Comparison of ENCODE assay signal across 8 cellular contexts in the genomic region with DNA sequence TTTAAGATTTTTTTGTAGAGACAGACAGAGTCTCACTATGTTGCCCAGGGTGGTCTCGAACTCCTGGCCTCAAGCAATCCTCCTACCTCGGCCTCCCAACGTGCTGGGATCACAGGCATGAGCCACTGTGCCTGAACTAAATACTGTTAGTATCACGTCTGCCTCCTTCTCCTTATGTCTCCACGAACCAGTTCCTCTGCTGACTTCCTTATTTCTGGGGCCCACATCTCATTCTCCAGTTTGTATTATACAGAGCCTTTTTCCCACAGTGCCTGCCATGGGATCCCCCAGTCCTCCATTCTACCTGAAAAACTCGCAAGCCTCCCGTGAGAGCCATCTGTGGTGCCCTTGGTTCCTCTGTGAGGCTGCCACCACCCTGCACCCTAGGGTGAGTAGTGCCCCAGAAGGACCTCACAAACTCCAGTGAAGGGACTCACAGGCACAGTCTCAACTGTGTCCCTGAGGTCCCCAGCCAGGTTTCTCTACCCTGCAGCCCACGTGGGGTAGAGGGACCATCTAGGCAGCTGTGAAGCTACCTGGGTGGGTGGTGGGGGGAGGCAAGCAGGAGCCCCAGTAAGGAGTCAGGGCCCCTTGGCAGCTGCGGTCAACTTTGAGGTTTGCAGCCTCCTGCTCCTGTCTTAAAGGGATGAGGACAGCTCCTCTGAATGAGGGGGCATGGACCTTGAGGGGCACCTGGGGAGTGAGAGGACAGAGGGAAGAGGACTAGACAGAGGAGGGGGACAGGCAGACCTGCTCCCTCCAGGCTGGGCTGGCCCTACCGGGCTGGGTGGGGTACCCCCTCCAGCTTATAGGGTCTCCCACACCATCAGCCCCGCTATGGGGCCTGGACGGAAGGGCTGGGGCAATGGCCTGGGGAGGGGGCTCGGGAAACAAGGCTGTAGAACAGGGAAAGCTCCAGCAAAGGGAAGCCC. TPM values are rescaled to one million over a fixed set of nuclear protein-coding genes. Genes with fewer than 3 reads are reported as not detected.
DNase-seq lines count a peak whose midpoint lies in the region; ATAC-seq and TF ChIP-seq lines count a peak whose summit lies in the region.

No MANE protein-coding gene starts in this region.

- H3K27me3 ChIP-seq in trophoblast cell (ENCODE audit: insufficient read depth, low read length) (no peaks in the 10 kb centered on the region), adrenal gland (no peaks in the 10 kb centered on the region)

- peaks cover 16% of the 10 kb centered on the region for H3K79me2 ChIP-seq in trophoblast cell (ENCODE audit: control insufficient read depth, insufficient read depth, low read length, poor library complexity)

- H3K79me1 ChIP-seq in trophoblast cell (ENCODE audit: low read length), result peaks cover 27% of the 10 kb centered on the region

- peak overlapping the region; percentile 83 for H3K9ac ChIP-seq in trophoblast cell (ENCODE audit: low read length)

- peak overlapping the region; percentile 85 for H3K4ac ChIP-seq in trophoblast cell (ENCODE audit: low read depth, low read length)

- H3K14ac ChIP-seq in trophoblast cell (ENCODE audit: low read length), result peak overlapping the region; percentile 44

- H2AFZ ChIP-seq in trophoblast cell (ENCODE audit: insufficient read depth, low read length, poor library complexity), result peak overlapping the region; percentile 26

- H3K18ac ChIP-seq in trophoblast cell (ENCODE audit: low read length), result peak overlapping the region; percentile 88

- H2BK5ac ChIP-seq in trophoblast cell (ENCODE audit: low read depth, low read length, poor library complexity), result peak overlapping the region; percentile 73

- peaks cover 1% of the 10 kb centered on the region for H3K9me3 ChIP-seq in trophoblast cell (ENCODE audit: insufficient read depth, low read depth, low read length)
- no peaks in the 10 kb centered on the region for H3K9me3 ChIP-seq in adrenal gland (replicated peaks in 1 of 3)

- H2BK120ac ChIP-seq in trophoblast cell (ENCODE audit: insufficient read depth, low read length, poor library complexity), result peak overlapping the region; percentile 74

- H3K4me1 ChIP-seq in trophoblast cell (ENCODE audit: control insufficient read depth in 1 of 2, insufficient read depth in 2 of 2, low read length in 2 of 2), result peaks cover 16 to 17% of the 10 kb centered on the region in 2 experiments
- peaks cover 8 to 15% of the 10 kb centered on the region in 2 donors for H3K4me1 ChIP-seq in adrenal gland (replicated peaks in 1 of 2)

- peak overlapping the region; percentile 68 for H4K8ac ChIP-seq in trophoblast cell (ENCODE audit: low read depth, low read length)

- intact Hi-C loops in Right ventricle myocardium inferior (cut with DNase I), result loop anchor here (5.0 kb wide), 3 partner anchors 104 to 404 kb away; a partner anchor contains a TSS
- intact Hi-C loops in cardiac septum (cut with DNase I), result loop anchor here (5.0 to 10.0 kb wide), 3 partner anchors 104 to 406 kb away; a partner anchor contains a TSS
- intact Hi-C loops in adrenal gland (cut with DNase I), result loop anchor here (5.0 to 10.0 kb wide), 3 partner anchors 94 to 406 kb away; no protein-coding TSS in a partner anchor

- no peak overlapping the region for H3K23ac ChIP-seq in trophoblast cell (ENCODE audit: low read length)

- peak overlapping the region; percentile 86 for H3K4me3 ChIP-seq in WI38 (ENCODE audit: low read depth, low read length)
- peak overlapping the region; percentile 71 to 90 for H3K4me3 ChIP-seq in foreskin fibroblast (ENCODE audit: low read depth in 1 of 2, low read length in 2 of 2)
- peak overlapping the region; percentile 89 for H3K4me3 ChIP-seq in trophoblast cell (ENCODE audit: low read depth, low read length)
- H3K4me3 ChIP-seq in adrenal gland, result peak overlapping the region in 2 of 4 donors; percentile 60

- DNase-seq in Right ventricle myocardium inferior (ENCODE audit: missing footprints), result no peak
- no peak for DNase-seq in cardiac septum (ENCODE audit: low spot score)
- DNase-seq in foreskin fibroblast, result no peak
- peak in 1 of 2 donors; percentile 6 for DNase-seq in trophoblast cell
- DNase-seq in NCI-H345 treated with DMSO at 0.1 percent for 48 hours (lab: John Stamatoyannopoulos, UW; ENCODE audit: unreplicated experiment), result no peak
- no peak for DNase-seq in adrenal gland
- no peak for DNase-seq in foreskin melanocyte

- WGBS in trophoblast cell (ENCODE audit: extremely low coverage, insufficient coverage, insufficient read length), result no CpG with 5 or more reads among the region's 13 CpGs
- 53 to 75% (median 55%) methylated on average over 9 to 13 of the region's 13 CpGs for WGBS in adrenal gland, 4 donors

- H3K27ac ChIP-seq in trophoblast cell (ENCODE audit: low read depth, low read length) (no peak overlapping the region), adrenal gland (no peak overlapping the region)

- peak overlapping the region; percentile 21 for H2BK12ac ChIP-seq in trophoblast cell (ENCODE audit: low read length)

- ATAC-seq in Right ventricle myocardium inferior, result peak; percentile 12

- no peak overlapping the region for H4K12ac ChIP-seq in trophoblast cell (ENCODE audit: low read depth, low read length)

- H2AK5ac ChIP-seq in trophoblast cell (ENCODE audit: low read length), result peak overlapping the region; percentile 43

- no peak for TF ChIP-seq POLR2A in adrenal gland (IDR thresholded peaks at IDR 0.05)

- H3K36me3 ChIP-seq in trophoblast cell (ENCODE audit: control insufficient read depth in 1 of 2, insufficient read depth in 2 of 2, low read length in 2 of 2) (peaks cover 3 to 4% of the 10 kb centered on the region in 2 experiments), adrenal gland (replicated peaks in 1 of 2) (no peaks in the 10 kb centered on the region)

- H4K91ac ChIP-seq in trophoblast cell (ENCODE audit: low read depth, low read length), result peak overlapping the region; percentile 76

- H3K4me2 ChIP-seq in trophoblast cell (ENCODE audit: low read length), result peak overlapping the region; percentile 79

- TF ChIP-seq CTCF in WI38 (IDR thresholded peaks at IDR 0.05; ENCODE audit: low read depth, low read length) (no peak), foreskin fibroblast (IDR thresholded peaks at IDR 0.05; ENCODE audit: low read depth, low read length) (no peak), adrenal gland (IDR thresholded peaks at IDR 0.05) (no peak)

RNA-seq across cellular contexts. Expression of a gene that starts 1.1 kb away (rescaled TPM):
- total RNA-seq in Right ventricle myocardium inferior (2.0 TPM), cardiac septum (1.3 TPM), adrenal gland (10 to 100 TPM in 2 of 8 donors, 1 to 10 TPM in 6; 5.3 to 17.8 (median 8.4) TPM)
- polyA plus RNA-seq in trophoblast cell (2013), result 54.5 and 57.4 TPM in 2 replicates
- polyA plus RNA-seq in adrenal gland, result 1 to 10 TPM; 6.6 to 9.1 (median 7.0) TPM

RNA-seq across cellular contexts. Expression of a gene that starts 27.1 kb away (rescaled TPM):
- total RNA-seq in Right ventricle myocardium inferior, result 1,797 TPM
- total RNA-seq in cardiac septum, result 1,569 TPM
- polyA plus RNA-seq in trophoblast cell (2013), result 277 and 282 TPM in 2 replicates
- total RNA-seq in adrenal gland, result 100 to 1,000 TPM; 597 to 783 (median 679) TPM
- 100 to 1,000 TPM; 194 to 697 (median 252) TPM for polyA plus RNA-seq in adrenal gland

RNA-seq across cellular contexts. Expression of a gene that starts 33.2 kb away (rescaled TPM):
- total RNA-seq in Right ventricle myocardium inferior, result 7.1 TPM
- 7.8 TPM for total RNA-seq in cardiac septum
- polyA plus RNA-seq in trophoblast cell (2013), result 59.0 and 63.5 TPM in 2 replicates
- 10 to 100 TPM; 12.2 to 42.9 (median 14.6) TPM for total RNA-seq in adrenal gland
- polyA plus RNA-seq in adrenal gland, result 10 to 100 TPM; 14.9 to 19.7 (median 19.6) TPM
